ENCODE assay signal across 29 cellular contexts in genomic region chr1:64150729-64151128, GRCh38. TPM values are rescaled to one million over a fixed set of nuclear protein-coding genes. Genes with fewer than 3 reads are reported as not detected.
"Had no signal": no experiment of that assay in that cellular context is flagged by ENCODE, and none has a peak within 500 bp of the region (broad histone marks: within the 10 kb centered on the region; RNA-seq: fewer than 3 reads in every experiment).

No MANE protein-coding gene starts in this region.

- ATAC-seq: activated CD4-positive, alpha-beta T cell treated with anti-CD3 and anti-CD28 coated beads for 36 hours; activated CD8-positive, alpha-beta memory T cell treated with anti-CD3 and anti-CD28 coated beads, Interleukin-2, amount 10 ng/mL, durations not matched to agents 7 days and 5 days; activated CD8-positive, alpha-beta T cell treated with anti-CD3 and anti-CD28 coated beads, Interleukin-2, amount 10 ng/mL, durations not matched to agents 7 days and 5 days; activated naive CD8-positive, alpha-beta T cell treated with anti-CD3 and anti-CD28 coated beads, Interleukin-2, amount 50 U/mL, for 24 hours had no signal

- H3K4me3 ChIP-seq: ascending aorta, cardiac muscle cell had no signal

- H3K27me3 ChIP-seq: ascending aorta, cardiac muscle cell had no signal

- H3K36me3 ChIP-seq: cardiac muscle cell had no signal

- H3K9me3 ChIP-seq: ascending aorta had no signal

- H3K27ac ChIP-seq: ascending aorta, cardiac muscle cell, VCaP had no signal

- DNase-seq: activated B cell treated with CpG ODN at 0.5 μM for 24 hours; activated CD4-positive, alpha-beta memory T cell treated with anti-CD3 and anti-CD28 coated beads, Interleukin-2, amount 10 ng/mL, durations not matched to agents 7 days and 5 days; activated CD4-positive, alpha-beta T cell treated with anti-CD3 and anti-CD28 coated beads for 1 hour; activated CD4-positive, alpha-beta T cell treated with anti-CD3 and anti-CD28 coated beads for 36 hours; activated CD4-positive, alpha-beta T cell treated with anti-CD3 and anti-CD28 coated beads for 48 hours; activated CD4-positive, alpha-beta T cell treated with anti-CD3 and anti-CD28 coated beads, Interleukin-2, amount 10 ng/mL, durations not matched to agents 7 days and 5 days; activated CD4-positive, alpha-beta T cell treated with anti-CD3 and anti-CD28 coated beads, Interleukin-2, amount 50 U/mL, for 48 hours; activated CD8-positive, alpha-beta memory T cell treated with anti-CD3 and anti-CD28 coated beads for 24 hours; activated CD8-positive, alpha-beta memory T cell treated with anti-CD3 and anti-CD28 coated beads, Interleukin-2, amount 10 ng/mL, durations not matched to agents 7 days and 5 days; activated CD8-positive, alpha-beta memory T cell treated with anti-CD3 and anti-CD28 coated beads, Interleukin-2, amount 50 U/mL, for 48 hours; activated CD8-positive, alpha-beta T cell treated with anti-CD3 and anti-CD28 coated beads, Interleukin-2, amount 10 ng/mL, durations not matched to agents 7 days and 5 days; activated effector memory CD4-positive, alpha-beta T cell treated with Interleukin-2 at 50 U/mL for 16 hours; activated gamma-delta T cell; activated naive CD4-positive, alpha-beta T cell treated with anti-CD3 and anti-CD28 coated beads, Interleukin-2, amount 10 ng/mL, durations not matched to agents 7 days and 5 days; activated naive CD4-positive, alpha-beta T cell treated with Interleukin-2 at 50 U/mL for 16 hours; activated naive CD8-positive, alpha-beta T cell treated with anti-CD3 and anti-CD28 coated beads, Interleukin-2, amount 10 ng/mL, durations not matched to agents 7 days and 5 days; activated naive CD8-positive, alpha-beta T cell treated with anti-CD3 and anti-CD28 coated beads, Interleukin-2, amount 50 U/mL, for 24 hours; activated T-cell treated with anti-CD3 and anti-CD28 coated beads, Interleukin-2, amount 50 U/mL, for 24 hours; amygdala; anterior cingulate cortex; caudate nucleus; cerebellar nuclear complex; T-helper 1 cell; T-helper 9 cell had no signal

RNA-seq across cellular contexts. Expression of gene UBE2U, which starts 52.7 kb away (rescaled TPM):
- total RNA-seq: activated B cell treated with CpG ODN at 0.5 μM for 24 hours; activated CD4-positive, alpha-beta memory T cell treated with anti-CD3 and anti-CD28 coated beads, Interleukin-2, amount 10 ng/mL, durations not matched to agents 7 days and 5 days; activated CD4-positive, alpha-beta T cell treated with anti-CD3 and anti-CD28 coated beads for 36 hours; activated CD4-positive, alpha-beta T cell treated with anti-CD3 and anti-CD28 coated beads, Interleukin-2, amount 10 ng/mL, durations not matched to agents 7 days and 5 days; activated CD8-positive, alpha-beta memory T cell treated with anti-CD3 and anti-CD28 coated beads, Interleukin-2, amount 10 ng/mL, durations not matched to agents 7 days and 5 days; activated CD8-positive, alpha-beta T cell treated with anti-CD3 and anti-CD28 coated beads, Interleukin-2, amount 10 ng/mL, durations not matched to agents 7 days and 5 days; activated naive CD8-positive, alpha-beta T cell treated with anti-CD3 and anti-CD28 coated beads, Interleukin-2, amount 10 ng/mL, durations not matched to agents 7 days and 5 days; activated T-helper 2 cell treated with anti-CD3 and anti-CD28 coated beads, Interferon-gamma antibody, Interleukin-2, Interleukin-4, amounts not matched to agents 10 μg/mL and 5 μg/mL and 100 μg/mL, durations not matched to agents 14 hours and 24 hours and 36 hours; ascending aorta; bronchial epithelial cell; cardiac muscle cell had no signal
- polyA plus RNA-seq: cardiac muscle cell had no signal
